Comparison of ENCODE assay signal across 8 cellular contexts in the genomic region with DNA sequence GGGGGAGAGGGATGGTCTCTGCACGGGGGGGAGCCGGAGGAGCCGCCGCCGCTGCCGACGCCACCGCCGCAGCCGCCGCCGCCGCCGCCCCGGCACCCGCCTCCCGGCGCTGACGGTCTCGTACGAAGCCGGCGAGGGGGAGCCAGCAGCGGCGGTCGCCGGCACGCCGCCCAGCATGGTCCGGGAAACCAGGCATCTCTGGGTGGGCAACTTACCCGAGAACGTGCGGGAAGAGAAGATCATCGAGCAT. TPM values are rescaled to one million over a fixed set of nuclear protein-coding genes. Genes with fewer than 3 reads are reported as not detected.
DNase-seq lines count a peak whose midpoint lies in the region; ATAC-seq, FAIRE-seq and TF ChIP-seq lines count a peak whose summit lies in the region.

No MANE protein-coding gene starts in this region.

- FAIRE-seq in GM12892 (lab: Jason Lieb, UNC) = no peak

- WGBS in esophagus, 2 donors = 0% methylated on average over 16 to 34 of the region's 34 CpGs
- 1% methylated on average over 27 of the region's 34 CpGs for WGBS in prostate gland

- peak overlapping the region; percentile 72 for H3K9ac ChIP-seq in ES-I3 (ENCODE audit: low read depth, low read length)

- POLR2A ChIA-PET in Panc1 (lab: Charles Lee) = interaction anchor here (1.2 kb wide), 1 partner anchor 14 kb away, joined by 9 read pairs; no protein-coding TSS in a partner anchor

- in situ Hi-C loops in Panc1 (cut with HindIII; ENCODE audit: low pct_unique_long_range_greater_than_20kb, low sequenced_read_pairs) (no loop called here), G401 (cut with HindIII; ENCODE audit: low sequenced_read_pairs) (no loop called here)

- no peak for TF ChIP-seq CTCF in Panc1 (IDR thresholded peaks at IDR 0.05)
- no peak for TF ChIP-seq CTCF in prostate gland (IDR thresholded peaks at IDR 0.05)

- peaks cover 17% of the 10 kb centered on the region for H3K4me1 ChIP-seq in ES-I3 (ENCODE audit: insufficient read depth, low read length)
- peaks cover 37% of the 10 kb centered on the region for H3K4me1 ChIP-seq in Panc1 (ENCODE audit: control insufficient read depth, insufficient read depth, low read length)
- H3K4me1 ChIP-seq in esophagus (ENCODE audit: control insufficient read depth in 2 of 2, insufficient read depth in 2 of 2, low read length in 1 of 2) = no peaks in the 10 kb centered on the region
- H3K4me1 ChIP-seq in prostate gland (replicated peaks) = no peaks in the 10 kb centered on the region

- no peak for TF ChIP-seq POLR2A in prostate gland (IDR thresholded peaks at IDR 0.05)
- TF ChIP-seq POLR2A in GM12892 (IDR thresholded peaks at IDR 0.05; ENCODE audit: low read depth, low read length) = no peak

- H3K27me3 ChIP-seq in Panc1 (ENCODE audit: control insufficient read depth, insufficient read depth, low read length) (no peaks in the 10 kb centered on the region), esophagus (ENCODE audit: control insufficient read depth in 1 of 2, insufficient read depth in 2 of 2, low read length in 2 of 2) (no peaks in the 10 kb centered on the region), prostate gland (replicated peaks; ENCODE audit: insufficient read depth) (no peaks in the 10 kb centered on the region)

- H3K36me3 ChIP-seq in ES-I3 (ENCODE audit: insufficient read depth, low read length) (no peaks in the 10 kb centered on the region), Panc1 (ENCODE audit: control insufficient read depth, insufficient read depth, low read length) (peaks cover 4% of the 10 kb centered on the region; the same call in 1 of the 2 replicates), esophagus (ENCODE audit: control insufficient read depth in 2 of 2, insufficient read depth in 2 of 2, low read length in 1 of 2) (no peaks in the 10 kb centered on the region), prostate gland (no peaks in the 10 kb centered on the region)

- intact Hi-C loops in Panc1 (cut with micrococcal nuclease; ENCODE audit: unreplicated experiment) = no loop called here
- intact Hi-C loops in prostate gland (cut with DNase I) = loop anchor here (2.0 to 5.0 kb wide), 3 partner anchors 13 to 104 kb away; no protein-coding TSS in a partner anchor

- CTCF ChIA-PET in Panc1 (lab: Charles Lee) = interaction anchor here (0.6 kb wide), 1 partner anchor 66 kb away, joined by 4 read pairs; no protein-coding TSS in a partner anchor

- no peak for DNase-seq in Panc1 (ENCODE audit: low read depth, low spot score)
- DNase-seq in prostate gland (ENCODE audit: low spot score) = no peak
- no peak for DNase-seq in G401 (ENCODE audit: low spot score)
- no peak for DNase-seq in GM12892 (ENCODE audit: insufficient read length)
- DNase-seq in activated CD4-positive, alpha-beta T cell treated with anti-CD3 and anti-CD28 coated beads for 4 hours = no peak

- no peaks in the 10 kb centered on the region for H3K9me3 ChIP-seq in ES-I3 (ENCODE audit: control insufficient read depth, insufficient read depth, low read length)
- no peaks in the 10 kb centered on the region for H3K9me3 ChIP-seq in Panc1 (ENCODE audit: control insufficient read depth, insufficient read depth, low read depth, low read length)
- no peaks in the 10 kb centered on the region for H3K9me3 ChIP-seq in esophagus (ENCODE audit: control insufficient read depth in 2 of 2, insufficient read depth in 1 of 2, low read depth in 1 of 2, low read length in 1 of 2)
- H3K9me3 ChIP-seq in prostate gland = no peaks in the 10 kb centered on the region

- H3K27ac ChIP-seq in Panc1 (ENCODE audit: low read length) (peak overlapping the region; percentile 60; the same call in 1 of the 2 replicates), esophagus (ENCODE audit: low read depth in 2 of 2, low read length in 1 of 2) (peak overlapping the region; percentile 98 to 99), prostate gland (peak overlapping the region; percentile 96 to 98)

- H3K4me3 ChIP-seq in Panc1 (ENCODE audit: low read depth in 2 of 2, low read length in 2 of 2) = peak overlapping the region; percentile 98
- H3K4me3 ChIP-seq in esophagus (ENCODE audit: low read depth in 1 of 2, low read length in 2 of 2) = peak overlapping the region; percentile 73 to 80
- H3K4me3 ChIP-seq in prostate gland = peak overlapping the region; percentile 87 to 93

- no peak for ATAC-seq in Panc1
- ATAC-seq in GM18861 (IDR thresholded peaks at IDR 0.05; ENCODE audit: unreplicated experiment) = no peak

- no TSS peak for BruUV-seq in Panc1 (replicated peaks; lab: Mats Ljungman, UMichigan)

RNA-seq across cellular contexts. Expression of a gene that starts 0.3 kb away (rescaled TPM):
- total RNA-seq in Panc1 (2021; ENCODE audit: unreplicated experiment) (58.3 TPM), prostate gland (10 to 100 TPM; 31.9 to 48.3 TPM)
- 36.5 TPM for polyA plus RNA-seq in Panc1 (2012; ENCODE audit: insufficient read length)
- 10 to 100 TPM; 14.4 to 15.3 TPM for polyA plus RNA-seq in esophagus
- total RNA-seq in G401 (2014; rRNA removed; shearing (Covaris generic)) = 1.5 and 2.4 TPM in 2 replicates
- polyA plus RNA-seq in GM12892 (2012; ENCODE audit: missing spikeins) = 22.3 TPM

RNA-seq across cellular contexts. Expression of a gene that starts 40.4 kb away (rescaled TPM):
- 2.6 TPM for total RNA-seq in Panc1 (2021; ENCODE audit: unreplicated experiment)
- polyA plus RNA-seq in Panc1 (2012; ENCODE audit: insufficient read length) = 2.3 TPM
- 1 to 10 TPM; 1.9 to 2.0 TPM for polyA plus RNA-seq in esophagus
- 1 to 10 TPM; 1.6 to 2.4 TPM for total RNA-seq in prostate gland
- 6.0 and 6.8 TPM in 2 replicates for total RNA-seq in G401 (2014; rRNA removed; shearing (Covaris generic))
- 7.8 TPM for polyA plus RNA-seq in GM12892 (2012; ENCODE audit: missing spikeins)
